17 cellular contexts compared by ENCODE assay signal in genomic region chr2:206968139-206969086, GRCh38. TPM values are rescaled to one million over a fixed set of nuclear protein-coding genes. Genes with fewer than 3 reads are reported as not detected.
DNase-seq lines count a peak whose midpoint lies in the region; ATAC-seq and TF ChIP-seq lines count a peak whose summit lies in the region.
"Had no signal": no experiment of that assay in that cellular context is flagged by ENCODE, and none has a peak within 500 bp of the region (broad histone marks: within the 10 kb centered on the region; RNA-seq: fewer than 3 reads in every experiment).

No MANE protein-coding gene starts in this region.

- no peak for ATAC-seq in HG03520 (IDR thresholded peaks at IDR 0.05; ENCODE audit: unreplicated experiment)
- ATAC-seq: activated CD4-positive, CD25-positive, alpha-beta regulatory T cell treated with anti-CD3 and anti-CD28 coated beads, Interleukin-2, amount 50 U/mL, for 24 hours; left ventricle myocardium superior had no signal

- H3K4me1 ChIP-seq in subcutaneous abdominal adipose tissue (ENCODE audit: control insufficient read depth in 5 of 5, insufficient read depth in 5 of 5, low read length in 5 of 5) = peaks cover 5 to 28% (median 23%) of the 10 kb centered on the region in 5 donors

- H3K27me3 ChIP-seq in MG63 (no peaks in the 10 kb centered on the region), subcutaneous abdominal adipose tissue (ENCODE audit: control insufficient read depth in 5 of 5, insufficient read depth in 4 of 5, low read length in 5 of 5) (no peaks in the 10 kb centered on the region)

- H3K9ac ChIP-seq in subcutaneous abdominal adipose tissue (ENCODE audit: low read length in 5 of 5) = no peak overlapping the region

- no peak overlapping the region for H3K4me3 ChIP-seq in MG63
- H3K4me3 ChIP-seq in astrocyte of the spinal cord (ENCODE audit: low read depth, low read length) = no peak overlapping the region
- no peak overlapping the region for H3K4me3 ChIP-seq in subcutaneous abdominal adipose tissue (ENCODE audit: low read depth in 1 of 5, low read length in 5 of 5)

- peak; percentile 26 for DNase-seq in MG63
- DNase-seq in astrocyte of the spinal cord (ENCODE audit: low read depth, low spot score) = peak; percentile 49
- DNase-seq in kidney tubule cell (ENCODE audit: low spot score) = peak; percentile 51
- no peak for DNase-seq in NCI-H2196 treated with DMSO at 0.1 percent for 48 hours (lab: John Stamatoyannopoulos, UW; ENCODE audit: unreplicated experiment)
- no peak for DNase-seq in NCI-H2107 treated with DMSO at 0.1 percent for 48 hours (lab: John Stamatoyannopoulos, UW; ENCODE audit: unreplicated experiment)
- DNase-seq: GF-D8, H9, left ventricle myocardium superior, naive B cell, NCI-H1417, SHP77, trophoblast cell had no signal

- H3K9me3 ChIP-seq in MG63 (no peaks in the 10 kb centered on the region), subcutaneous abdominal adipose tissue (ENCODE audit: control insufficient read depth in 5 of 5, low read length in 5 of 5) (no peaks in the 10 kb centered on the region)

- H3K27ac ChIP-seq in subcutaneous abdominal adipose tissue (ENCODE audit: low read depth, low read length) = peak overlapping the region; percentile 28

- no peak for TF ChIP-seq CTCF in astrocyte of the spinal cord (IDR thresholded peaks at IDR 0.05; ENCODE audit: low read depth, low read length)

- in situ Hi-C loops in astrocyte of the spinal cord (cut with HindIII; ENCODE audit: low sequenced_read_pairs) = no loop called here

- H3K36me3 ChIP-seq in MG63 (no peaks in the 10 kb centered on the region), subcutaneous abdominal adipose tissue (ENCODE audit: control insufficient read depth in 5 of 5, insufficient read depth in 5 of 5, low read length in 5 of 5) (no peaks in the 10 kb centered on the region)

RNA-seq across cellular contexts. Expression of gene CPO, which starts 29.1 kb away (rescaled TPM):
- total RNA-seq in MG63 (2014; rRNA removed; shearing (Covaris generic); ENCODE audit: low replicate concordance) = not detected in 2 replicates
- total RNA-seq: chondrocyte; T-helper 2 cell treated with Interferon-gamma antibody and Interleukin-4, amounts not matched to agents 100 ng/mL and 5 ng/mL, for 36 hours had no signal

Comparison
In these comparisons a context has a peak if more than half of its experiments do, and no peak if none do; other contexts are left out.
1. DNase-seq: peak in MG63 (single experiment), astrocyte of the spinal cord (single experiment) and kidney tubule cell (single experiment); none in NCI-H2196 treated with DMSO at 0.1 percent for 48 hours (single experiment) and NCI-H2107 treated with DMSO at 0.1 percent for 48 hours (single experiment).